8 cellular contexts compared by ENCODE assay signal in the genomic region with DNA sequence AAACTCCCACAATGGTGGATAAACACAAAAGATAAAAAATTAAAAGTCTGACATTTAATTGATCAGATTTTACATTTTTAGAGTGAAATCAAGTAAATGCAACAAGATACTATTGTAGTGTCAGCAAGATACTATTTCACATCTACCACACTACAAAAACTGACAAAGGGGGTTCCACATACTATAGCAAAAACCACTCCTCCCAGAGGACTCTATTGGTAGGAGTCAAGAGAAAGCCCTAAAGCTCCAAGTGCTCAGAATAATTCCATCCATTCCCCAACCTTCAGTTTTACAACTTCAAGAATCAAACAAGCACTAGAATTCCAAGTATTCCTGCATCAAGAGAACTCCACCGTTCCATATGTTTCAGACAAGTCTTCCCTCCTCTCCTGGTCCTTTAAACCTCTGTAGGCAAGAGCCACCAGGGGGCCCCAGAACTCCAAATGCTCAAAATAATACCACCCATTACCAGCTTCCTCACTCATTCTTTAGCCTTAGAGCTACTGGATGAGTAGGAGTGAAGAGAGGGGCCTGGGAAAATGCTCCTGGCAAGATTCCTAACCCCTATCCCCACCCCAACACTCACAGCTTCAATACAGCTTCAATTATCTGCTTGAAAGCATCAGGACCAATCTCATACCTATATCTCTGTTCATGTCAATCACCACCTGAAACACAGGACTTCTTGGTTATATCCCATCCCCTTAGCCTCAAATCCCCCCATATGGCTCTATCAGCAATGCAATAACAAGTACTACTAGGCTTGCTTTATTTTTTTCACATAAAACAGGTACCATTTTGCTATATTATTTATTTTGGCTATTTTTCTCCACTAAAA. TPM values are rescaled to one million over a fixed set of nuclear protein-coding genes. Genes with fewer than 3 reads are reported as not detected.
DNase-seq lines count a peak whose midpoint lies in the region; ATAC-seq and TF ChIP-seq lines count a peak whose summit lies in the region.

No MANE protein-coding gene starts in this region.

- ATAC-seq in GM18868 (IDR thresholded peaks at IDR 0.05; ENCODE audit: unreplicated experiment) (peak; percentile 65), HG03039 (IDR thresholded peaks at IDR 0.05; ENCODE audit: unreplicated experiment) (no peak)

- H3K4me3 ChIP-seq in BJ (ENCODE audit: low read depth, low read length): no peak overlapping the region
- no peak overlapping the region for H3K4me3 ChIP-seq in Jurkat, Clone E6-1 (ENCODE audit: low read length)
- no peak overlapping the region for H3K4me3 ChIP-seq in astrocyte of the cerebellum (ENCODE audit: low read depth, low read length)

- peaks cover 8% of the 10 kb centered on the region for H3K36me3 ChIP-seq in BJ (ENCODE audit: control insufficient read depth, insufficient read depth, low read length)

- CTCF ChIA-PET in BJ (lab: Yijun Ruan, JAX): interaction anchor here (0.6 to 6.1 kb wide), 21 partner anchors 10 to 610 kb away, joined by 3 to 77 read pairs (median 3); a partner anchor contains a TSS

- no peaks in the 10 kb centered on the region for H3K27me3 ChIP-seq in BJ (ENCODE audit: control insufficient read depth, insufficient read depth, low read length)

- TF ChIP-seq CTCF in BJ (IDR thresholded peaks at IDR 0.05; ENCODE audit: insufficient read depth, low read depth, low read length) (peak; percentile 87), astrocyte of the cerebellum (IDR thresholded peaks at IDR 0.05; ENCODE audit: low read depth, low read length, missing control alignments) (peak; percentile 84)

- in situ Hi-C loops in SK-MEL-5 (cut with HindIII; ENCODE audit: low pct_unique_long_range_greater_than_20kb, low sequenced_read_pairs): no loop called here
- in situ Hi-C loops in astrocyte of the cerebellum (cut with HindIII; ENCODE audit: low sequenced_read_pairs): no loop called here

- POLR2A ChIA-PET in BJ (lab: Charles Lee): no interaction called here

- DNase-seq in BJ (ENCODE audit: low read depth): no peak
- DNase-seq in Jurkat, Clone E6-1 (ENCODE audit: low read depth, low spot score): peak; percentile 21
- DNase-seq in SK-MEL-5 (ENCODE audit: low read depth, low spot score): peak; percentile 80
- peak; percentile 29 for DNase-seq in astrocyte of the cerebellum (ENCODE audit: low read depth)
- peak; percentile 71 for DNase-seq in iPS-NIHi7 (ENCODE audit: extremely low spot score)
- peak; percentile 35 for DNase-seq in stimulated activated CD8-positive, alpha-beta memory T cell treated with anti-CD3 and anti-CD28 coated beads, Interleukin-12 subunit alpha, Interleukin-12 subunit beta, amount 100 ng/mL, for 1 hour (ENCODE audit: low read depth)

RNA-seq across cellular contexts. Expression of a gene that starts 9.9 kb away (rescaled TPM):
- polyA plus RNA-seq in BJ (2011; rRNA removed): 17.4 and 33.4 TPM in 2 replicates
- polyA minus RNA-seq in BJ (2011; rRNA and poly(A)+ RNA removed): 66.7 and 68.8 TPM in 2 replicates
- polyA plus RNA-seq in Jurkat, Clone E6-1 (2012; ENCODE audit: insufficient read depth, insufficient read length): 13.7 TPM
- 80.5 and 81.4 TPM in 2 replicates for total RNA-seq in SK-MEL-5 (2014; rRNA removed; shearing (Covaris generic))
- 40.4 and 72.7 TPM in 2 replicates for polyA plus RNA-seq in SK-MEL-5 (2015; cell fraction: cytosol; rRNA removed)
- polyA plus RNA-seq in SK-MEL-5 (2015; cell fraction: nucleus; rRNA removed): 49.1 and 66.4 TPM in 2 replicates

RNA-seq across cellular contexts. Expression of a gene that starts 14.4 kb away (rescaled TPM):
- polyA plus RNA-seq in BJ (2011; rRNA removed): 16.4 and 35.1 TPM in 2 replicates
- polyA minus RNA-seq in BJ (2011; rRNA and poly(A)+ RNA removed): 12.9 and 13.5 TPM in 2 replicates
- polyA plus RNA-seq in Jurkat, Clone E6-1 (2012; ENCODE audit: insufficient read depth, insufficient read length): 50.5 TPM
- 63.1 and 69.7 TPM in 2 replicates for total RNA-seq in SK-MEL-5 (2014; rRNA removed; shearing (Covaris generic))
- polyA plus RNA-seq in SK-MEL-5 (2015; cell fraction: cytosol; rRNA removed): 61.5 and 85.6 TPM in 2 replicates
- 20.2 and 23.3 TPM in 2 replicates for polyA plus RNA-seq in SK-MEL-5 (2015; cell fraction: nucleus; rRNA removed)
